ENCODE assay signal across 8 cellular contexts in genomic region chr22:37244114-37244921, GRCh38.
DNase-seq lines count a peak whose midpoint lies in the region; ATAC-seq lines count a peak whose summit lies in the region.

RAC2 (minus strand) TSS chr22:37244269; CDS start chr22:37244148, 121 bp downstream.

- ATAC-seq in GM19025 (IDR thresholded peaks at IDR 0.05; ENCODE audit: low read depth, unreplicated experiment), result peak; percentile 35
- ATAC-seq in HG03521 (IDR thresholded peaks at IDR 0.05; ENCODE audit: unreplicated experiment), result peak; percentile 53

- in situ Hi-C loops in ACHN (cut with HindIII; ENCODE audit: low pct_ligation_motif_present, low pct_unique_long_range_greater_than_20kb, low sequenced_read_pairs), result no loop called here

- peak; percentile 80 for DNase-seq in ACHN
- peak; percentile 79 for DNase-seq in T-helper 9 cell
- peak; percentile 81 for DNase-seq in amniotic epithelial cell (ENCODE audit: low read depth)
- peak; percentile 77 for DNase-seq in islet precursor cell
- DNase-seq in stimulated activated CD4-positive, alpha-beta T cell treated with anti-CD3 and anti-CD28 coated beads, Interleukin-4, amount 100 ng/mL, for 24 hours, result peak; percentile 90
- DNase-seq in ecto neural progenitor cell (ENCODE audit: low spot score), result no peak
